Comparison of ENCODE assay signal across 1 cellular context in genomic region chr6:11144393-11144829, GRCh38.
TF ChIP-seq lines count a peak whose summit lies in the region.

No MANE protein-coding gene starts in this region.

TF ChIP-seq in SK-N-SH treated with all-trans-retinoic acid at 6 μM for 48 hours, 23 proteins besides CTCF, POLR2A, EP300 and RAD21 (continued from another document):
- TF ChIP-seq, protein P1, sequence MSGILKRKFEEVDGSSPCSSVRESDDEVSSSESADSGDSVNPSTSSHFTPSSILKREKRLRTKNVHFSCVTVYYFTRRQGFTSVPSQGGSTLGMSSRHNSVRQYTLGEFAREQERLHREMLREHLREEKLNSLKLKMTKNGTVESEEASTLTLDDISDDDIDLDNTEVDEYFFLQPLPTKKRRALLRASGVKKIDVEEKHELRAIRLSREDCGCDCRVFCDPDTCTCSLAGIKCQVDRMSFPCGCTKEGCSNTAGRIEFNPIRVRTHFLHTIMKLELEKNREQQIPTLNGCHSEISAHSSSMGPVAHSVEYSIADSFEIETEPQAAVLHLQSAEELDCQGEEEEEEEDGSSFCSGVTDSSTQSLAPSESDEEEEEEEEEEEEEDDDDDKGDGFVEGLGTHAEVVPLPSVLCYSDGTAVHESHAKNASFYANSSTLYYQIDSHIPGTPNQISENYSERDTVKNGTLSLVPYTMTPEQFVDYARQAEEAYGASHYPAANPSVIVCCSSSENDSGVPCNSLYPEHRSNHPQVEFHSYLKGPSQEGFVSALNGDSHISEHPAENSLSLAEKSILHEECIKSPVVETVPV (CRISPR knock-in tag; IDR thresholded peaks at IDR 0.05): no peak
- TF ChIP-seq BACH2 (CRISPR knock-in tag; IDR thresholded peaks at IDR 0.05; ENCODE audit: borderline replicate concordance) (no peak), ZNF70 (CRISPR knock-in tag; IDR thresholded peaks at IDR 0.05) (no peak), CSDC2 (CRISPR knock-in tag; IDR thresholded peaks at IDR 0.05) (no peak), SNAI2 (CRISPR knock-in tag; IDR thresholded peaks at IDR 0.05) (no peak), ISL1 (CRISPR knock-in tag; IDR thresholded peaks at IDR 0.05) (no peak), ESRRG (CRISPR knock-in tag; IDR thresholded peaks at IDR 0.05) (no peak), OSR1 (CRISPR knock-in tag; IDR thresholded peaks at IDR 0.05) (no peak), ZFP30 (CRISPR knock-in tag; IDR thresholded peaks at IDR 0.05) (no peak)
TF ChIP-seq in SK-N-SH treated with all-trans-retinoic acid at 6 μM for 48 hours: peak in this region for 0.
